1 cellular context compared by ENCODE assay signal in the genomic region with DNA sequence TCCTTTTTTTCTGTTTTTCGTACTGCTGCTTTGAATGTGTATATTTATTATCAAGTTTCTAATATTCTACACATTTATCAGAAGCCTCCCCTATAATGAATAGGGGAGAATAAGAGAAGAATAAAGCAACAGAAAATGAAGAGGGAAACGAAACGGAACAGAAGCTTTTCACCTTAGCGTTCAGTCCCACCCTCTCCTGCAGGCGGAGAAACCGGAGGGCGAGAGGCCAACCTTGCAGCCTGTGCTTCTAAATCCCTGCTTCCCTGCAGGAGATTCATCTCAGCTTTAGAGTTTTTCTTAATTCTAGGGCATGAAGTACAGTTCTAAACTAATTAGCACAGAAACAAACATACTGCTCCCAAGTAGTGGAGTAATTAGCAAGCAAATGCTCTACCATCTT.
TF ChIP-seq lines count a peak whose summit lies in the region.

No MANE protein-coding gene starts in this region.

TF ChIP-seq in GM23338, 12 proteins besides CTCF, POLR2A, EP300 and RAD21 (continued from another document):
- TF ChIP-seq, protein P1, sequence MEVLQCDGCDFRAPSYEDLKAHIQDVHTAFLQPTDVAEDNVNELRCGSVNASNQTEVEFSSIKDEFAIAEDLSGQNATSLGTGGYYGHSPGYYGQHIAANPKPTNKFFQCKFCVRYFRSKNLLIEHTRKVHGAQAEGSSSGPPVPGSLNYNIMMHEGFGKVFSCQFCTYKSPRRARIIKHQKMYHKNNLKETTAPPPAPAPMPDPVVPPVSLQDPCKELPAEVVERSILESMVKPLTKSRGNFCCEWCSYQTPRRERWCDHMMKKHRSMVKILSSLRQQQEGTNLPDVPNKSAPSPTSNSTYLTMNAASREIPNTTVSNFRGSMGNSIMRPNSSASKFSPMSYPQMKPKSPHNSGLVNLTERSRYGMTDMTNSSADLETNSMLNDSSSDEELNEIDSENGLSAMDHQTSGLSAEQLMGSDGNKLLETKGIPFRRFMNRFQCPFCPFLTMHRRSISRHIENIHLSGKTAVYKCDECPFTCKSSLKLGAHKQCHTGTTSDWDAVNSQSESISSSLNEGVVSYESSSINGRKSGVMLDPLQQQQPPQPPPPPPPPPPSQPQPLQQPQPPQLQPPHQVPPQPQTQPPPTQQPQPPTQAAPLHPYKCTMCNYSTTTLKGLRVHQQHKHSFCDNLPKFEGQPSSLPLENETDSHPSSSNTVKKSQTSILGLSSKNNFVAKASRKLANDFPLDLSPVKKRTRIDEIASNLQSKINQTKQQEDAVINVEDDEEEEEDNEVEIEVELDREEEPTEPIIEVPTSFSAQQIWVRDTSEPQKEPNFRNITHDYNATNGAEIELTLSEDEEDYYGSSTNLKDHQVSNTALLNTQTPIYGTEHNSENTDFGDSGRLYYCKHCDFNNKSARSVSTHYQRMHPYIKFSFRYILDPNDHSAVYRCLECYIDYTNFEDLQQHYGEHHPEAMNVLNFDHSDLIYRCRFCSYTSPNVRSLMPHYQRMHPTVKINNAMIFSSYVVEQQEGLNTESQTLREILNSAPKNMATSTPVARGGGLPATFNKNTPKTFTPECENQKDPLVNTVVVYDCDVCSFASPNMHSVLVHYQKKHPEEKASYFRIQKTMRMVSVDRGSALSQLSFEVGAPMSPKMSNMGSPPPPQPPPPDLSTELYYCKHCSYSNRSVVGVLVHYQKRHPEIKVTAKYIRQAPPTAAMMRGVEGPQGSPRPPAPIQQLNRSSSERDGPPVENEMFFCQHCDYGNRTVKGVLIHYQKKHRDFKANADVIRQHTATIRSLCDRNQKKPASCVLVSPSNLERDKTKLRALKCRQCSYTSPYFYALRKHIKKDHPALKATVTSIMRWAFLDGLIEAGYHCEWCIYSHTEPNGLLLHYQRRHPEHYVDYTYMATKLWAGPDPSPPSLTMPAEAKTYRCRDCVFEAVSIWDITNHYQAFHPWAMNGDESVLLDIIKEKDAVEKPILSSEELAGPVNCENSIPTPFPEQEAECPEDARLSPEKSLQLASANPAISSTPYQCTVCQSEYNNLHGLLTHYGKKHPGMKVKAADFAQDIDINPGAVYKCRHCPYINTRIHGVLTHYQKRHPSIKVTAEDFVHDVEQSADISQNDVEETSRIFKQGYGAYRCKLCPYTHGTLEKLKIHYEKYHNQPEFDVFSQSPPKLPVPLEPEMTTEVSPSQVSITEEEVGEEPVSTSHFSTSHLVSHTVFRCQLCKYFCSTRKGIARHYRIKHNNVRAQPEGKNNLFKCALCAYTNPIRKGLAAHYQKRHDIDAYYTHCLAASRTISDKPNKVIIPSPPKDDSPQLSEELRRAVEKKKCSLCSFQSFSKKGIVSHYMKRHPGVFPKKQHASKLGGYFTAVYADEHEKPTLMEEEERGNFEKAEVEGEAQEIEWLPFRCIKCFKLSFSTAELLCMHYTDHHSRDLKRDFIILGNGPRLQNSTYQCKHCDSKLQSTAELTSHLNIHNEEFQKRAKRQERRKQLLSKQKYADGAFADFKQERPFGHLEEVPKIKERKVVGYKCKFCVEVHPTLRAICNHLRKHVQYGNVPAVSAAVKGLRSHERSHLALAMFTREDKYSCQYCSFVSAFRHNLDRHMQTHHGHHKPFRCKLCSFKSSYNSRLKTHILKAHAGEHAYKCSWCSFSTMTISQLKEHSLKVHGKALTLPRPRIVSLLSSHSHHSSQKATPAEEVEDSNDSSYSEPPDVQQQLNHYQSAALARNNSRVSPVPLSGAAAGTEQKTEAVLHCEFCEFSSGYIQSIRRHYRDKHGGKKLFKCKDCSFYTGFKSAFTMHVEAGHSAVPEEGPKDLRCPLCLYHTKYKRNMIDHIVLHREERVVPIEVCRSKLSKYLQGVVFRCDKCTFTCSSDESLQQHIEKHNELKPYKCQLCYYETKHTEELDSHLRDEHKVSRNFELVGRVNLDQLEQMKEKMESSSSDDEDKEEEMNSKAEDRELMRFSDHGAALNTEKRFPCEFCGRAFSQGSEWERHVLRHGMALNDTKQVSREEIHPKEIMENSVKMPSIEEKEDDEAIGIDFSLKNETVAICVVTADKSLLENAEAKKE (CRISPR knock-in tag; IDR thresholded peaks at IDR 0.05): no peak
- TF ChIP-seq POLR2AphosphoS5 (IDR thresholded peaks at IDR 0.05; ENCODE audit: low read depth): no peak
- no peak for TF ChIP-seq CREB1 (CRISPR knock-in tag; IDR thresholded peaks at IDR 0.05; ENCODE audit: low read depth)
- TF ChIP-seq, protein P2, sequence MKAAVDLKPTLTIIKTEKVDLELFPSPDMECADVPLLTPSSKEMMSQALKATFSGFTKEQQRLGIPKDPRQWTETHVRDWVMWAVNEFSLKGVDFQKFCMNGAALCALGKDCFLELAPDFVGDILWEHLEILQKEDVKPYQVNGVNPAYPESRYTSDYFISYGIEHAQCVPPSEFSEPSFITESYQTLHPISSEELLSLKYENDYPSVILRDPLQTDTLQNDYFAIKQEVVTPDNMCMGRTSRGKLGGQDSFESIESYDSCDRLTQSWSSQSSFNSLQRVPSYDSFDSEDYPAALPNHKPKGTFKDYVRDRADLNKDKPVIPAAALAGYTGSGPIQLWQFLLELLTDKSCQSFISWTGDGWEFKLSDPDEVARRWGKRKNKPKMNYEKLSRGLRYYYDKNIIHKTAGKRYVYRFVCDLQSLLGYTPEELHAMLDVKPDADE (IDR thresholded peaks at IDR 0.05): no peak
- TF ChIP-seq ZNF331 (CRISPR knock-in tag; IDR thresholded peaks at IDR 0.05; ENCODE audit: low read depth): no peak
- TF ChIP-seq STAT1 (IDR thresholded peaks at IDR 0.05; ENCODE audit: unreplicated experiment): no peak
- no peak for TF ChIP-seq ZNF114 (CRISPR knock-in tag; IDR thresholded peaks at IDR 0.05)
